Comparison of ENCODE assay signal across 8 cellular contexts in the genomic region with DNA sequence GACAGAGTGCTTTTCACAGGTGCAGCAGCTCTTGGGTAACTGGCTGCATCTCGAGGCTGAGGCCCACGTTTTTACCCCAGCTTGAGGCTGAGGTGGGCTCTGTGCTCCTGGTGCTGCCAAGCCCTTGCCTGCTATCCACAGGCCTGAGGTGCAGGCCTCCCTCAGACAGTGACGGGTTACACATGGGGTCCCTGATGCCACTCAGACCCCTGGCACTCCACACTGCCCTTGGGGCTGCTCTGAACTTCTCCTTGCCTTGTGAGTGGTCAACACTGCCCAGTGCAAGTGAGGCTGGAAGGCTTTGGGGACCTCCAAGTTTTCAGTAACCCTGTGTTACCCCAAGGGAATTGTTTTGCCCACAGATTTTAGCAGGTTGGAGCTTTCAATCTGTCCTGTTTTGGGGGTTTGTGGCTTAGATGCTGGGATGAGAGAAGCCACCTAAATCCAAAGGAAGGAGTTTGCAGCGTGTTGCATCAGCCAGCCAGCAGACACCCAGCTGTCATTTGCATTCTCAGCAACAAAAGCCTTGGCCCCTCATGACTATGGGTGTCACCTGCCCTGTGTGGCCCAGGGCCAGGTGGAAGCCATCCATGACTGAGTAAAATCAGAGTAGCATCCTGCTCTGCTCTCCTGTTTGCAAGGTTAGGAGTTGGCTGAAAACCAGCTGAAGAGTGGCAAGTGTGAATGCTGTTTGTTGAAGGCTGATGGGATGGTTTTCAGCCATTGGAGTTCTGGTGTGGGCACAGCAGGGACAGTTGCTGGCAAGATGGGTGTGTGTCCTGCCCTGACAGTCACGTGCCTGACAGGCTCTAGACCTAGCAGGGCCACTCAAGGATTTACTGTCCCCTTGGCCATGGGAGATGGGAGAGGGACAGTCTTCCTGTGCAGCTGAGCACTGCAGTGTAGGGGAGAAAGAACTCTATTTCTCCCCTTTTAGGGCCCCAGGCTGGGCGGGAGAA. TPM values are rescaled to one million over a fixed set of nuclear protein-coding genes. Genes with fewer than 3 reads are reported as not detected.
DNase-seq lines count a peak whose midpoint lies in the region; ATAC-seq lines count a peak whose summit lies in the region.

No MANE protein-coding gene starts in this region.

- peaks cover 5 to 51% (median 24%) of the 10 kb centered on the region in 4 donors for H3K4me1 Mint-ChIP-seq in CD4-positive, CD25-positive, alpha-beta regulatory T cell

- no peaks in the 10 kb centered on the region for H3K9me3 Mint-ChIP-seq in CD4-positive, CD25-positive, alpha-beta regulatory T cell

- peak overlapping the region; percentile 93 for H3K4me2 ChIP-seq in Karpas-422 (ENCODE audit: low read depth, low read length, poor library complexity, severe bottlenecking)

- peaks cover 9% of the 10 kb centered on the region for H3K27me3 Mint-ChIP-seq in CD4-positive, CD25-positive, alpha-beta regulatory T cell

- no peaks in the 10 kb centered on the region for H4K20me1 ChIP-seq in Karpas-422 (ENCODE audit: insufficient read depth, low read depth, low read length)

- no peaks in the 10 kb centered on the region for H3K27me3 ChIP-seq in CD4-positive, CD25-positive, alpha-beta regulatory T cell (ENCODE audit: control insufficient read depth, insufficient read depth, low read length)
- H3K27me3 ChIP-seq in Karpas-422 (ENCODE audit: low read length): no peaks in the 10 kb centered on the region

- intact Hi-C loops in left ventricle myocardium superior (cut with micrococcal nuclease): no loop called here

- peaks cover 46% of the 10 kb centered on the region for H3K4me1 ChIP-seq in CD4-positive, CD25-positive, alpha-beta regulatory T cell (ENCODE audit: control insufficient read depth, insufficient read depth, low read length, poor library complexity, severe bottlenecking)
- H3K4me1 ChIP-seq in Karpas-422 (ENCODE audit: low read length): peaks cover 39% of the 10 kb centered on the region

- H3K4me3 ChIP-seq in CD4-positive, CD25-positive, alpha-beta regulatory T cell (ENCODE audit: low read depth, low read length): no peak overlapping the region
- H3K4me3 ChIP-seq in Karpas-422 (ENCODE audit: low read length): peak overlapping the region; percentile 100

- no peaks in the 10 kb centered on the region for H3K9me3 ChIP-seq in CD4-positive, CD25-positive, alpha-beta regulatory T cell (ENCODE audit: control insufficient read depth in 2 of 2, low read length in 2 of 2)
- H3K9me3 ChIP-seq in Karpas-422 (ENCODE audit: low read length): no peaks in the 10 kb centered on the region

- H3K9ac ChIP-seq in Karpas-422 (ENCODE audit: low read length): peak overlapping the region; percentile 96

- H3K79me2 ChIP-seq in Karpas-422 (ENCODE audit: low read length): peaks cover 42% of the 10 kb centered on the region

- H3K9me2 ChIP-seq in Karpas-422 (replicated peaks; ENCODE audit: insufficient read depth, low read length): no peaks in the 10 kb centered on the region

- H3K27ac ChIP-seq in CD4-positive, CD25-positive, alpha-beta regulatory T cell (ENCODE audit: insufficient read depth, low read length, poor library complexity, severe bottlenecking): no peak overlapping the region
- peak overlapping the region; percentile 98 for H3K27ac ChIP-seq in Karpas-422 (ENCODE audit: low read length)

- peak overlapping the region; percentile 45 to 85 (median 62) for H3K27ac Mint-ChIP-seq in CD4-positive, CD25-positive, alpha-beta regulatory T cell

- ATAC-seq in CD4-positive, CD25-positive, alpha-beta regulatory T cell (ENCODE audit: low read depth in 2 of 2): no peak
- peak; percentile 71 for ATAC-seq in left ventricle myocardium superior
- no peak for ATAC-seq in GM19351 (IDR thresholded peaks at IDR 0.05; ENCODE audit: unreplicated experiment)
- ATAC-seq in HG03175 (IDR thresholded peaks at IDR 0.05; ENCODE audit: unreplicated experiment): no peak

- peaks cover 28% of the 10 kb centered on the region for H3K36me3 Mint-ChIP-seq in CD4-positive, CD25-positive, alpha-beta regulatory T cell

- peaks cover 46% of the 10 kb centered on the region for H3K36me3 ChIP-seq in CD4-positive, CD25-positive, alpha-beta regulatory T cell (ENCODE audit: control insufficient read depth, insufficient read depth, low read length)
- H3K36me3 ChIP-seq in Karpas-422 (ENCODE audit: insufficient read depth, low read length): peaks cover 31% of the 10 kb centered on the region

- no peak for DNase-seq in CD4-positive, CD25-positive, alpha-beta regulatory T cell
- DNase-seq in Karpas-422: peak; percentile 85
- peak; percentile 35 for DNase-seq in SK-MEL-5 (ENCODE audit: low read depth, low spot score)
- peak; percentile 80 for DNase-seq in left ventricle myocardium superior
- no peak for DNase-seq in islet precursor cell
- DNase-seq in glomerular visceral epithelial cell (ENCODE audit: extremely low spot score): no peak

- in situ Hi-C loops in SK-MEL-5 (cut with HindIII; ENCODE audit: low pct_unique_long_range_greater_than_20kb, low sequenced_read_pairs): no loop called here

- peak overlapping the region; percentile 19 to 89 (median 50) for H3K4me3 Mint-ChIP-seq in CD4-positive, CD25-positive, alpha-beta regulatory T cell

- H2AFZ ChIP-seq in Karpas-422 (ENCODE audit: low read length): no peak overlapping the region

RNA-seq across cellular contexts. Expression of a gene that starts 3.2 kb away (rescaled TPM):
- 59.0 TPM for total RNA-seq in CD4-positive, CD25-positive, alpha-beta regulatory T cell
- polyA plus RNA-seq in CD4-positive, CD25-positive, alpha-beta regulatory T cell: 10 to 100 TPM; 16.1 to 49.7 (median 30.2) TPM
- total RNA-seq in Karpas-422 (2014; rRNA removed; shearing (Covaris generic); ENCODE audit: low replicate concordance): 127 and 268 TPM in 2 replicates
- total RNA-seq in SK-MEL-5 (2014; rRNA removed; shearing (Covaris generic)): 58.5 and 103 TPM in 2 replicates
- 104 and 118 TPM in 2 replicates for polyA plus RNA-seq in SK-MEL-5 (2015; cell fraction: cytosol; rRNA removed)
- 14.5 and 19.9 TPM in 2 replicates for polyA plus RNA-seq in SK-MEL-5 (2015; cell fraction: nucleus; rRNA removed)
- total RNA-seq in left ventricle myocardium superior: 101 TPM

Comparison
In these comparisons a context has a peak if more than half of its experiments do, and no peak if none do; other contexts are left out.
1. DNase-seq: peak in Karpas-422 (single experiment), SK-MEL-5 (single experiment) and left ventricle myocardium superior (single experiment); none in CD4-positive, CD25-positive, alpha-beta regulatory T cell (0 of 3), islet precursor cell (single experiment) and glomerular visceral epithelial cell (single experiment).